ENCODE assay signal across 8 cellular contexts in genomic region chr2:53767405-53768232, GRCh38. TPM values are rescaled to one million over a fixed set of nuclear protein-coding genes. Genes with fewer than 3 reads are reported as not detected.
DNase-seq lines count a peak whose midpoint lies in the region; ATAC-seq lines count a peak whose summit lies in the region.

CHAC2 (plus strand) TSS chr2:53767804; CDS start chr2:53767887, 83 bp downstream.

- H3K9ac ChIP-seq in endocrine pancreas (ENCODE audit: control insufficient read depth, insufficient read depth, low read length) = peak within 1 kb of the TSS; percentile 80

- H3K4me3 ChIP-seq in endocrine pancreas (ENCODE audit: control insufficient read depth, insufficient read depth, low read length) = peak within 1 kb of the TSS; percentile 92

- no peaks in the 10 kb centered on the region for H3K27me3 ChIP-seq in endocrine pancreas (ENCODE audit: control insufficient read depth, insufficient read depth, low read length)

- H3K4me1 ChIP-seq in endocrine pancreas (ENCODE audit: control insufficient read depth, insufficient read depth, low read length) = no peaks in the 10 kb centered on the region

- H3K9me3 ChIP-seq in endocrine pancreas (ENCODE audit: control insufficient read depth, low read length) = no peaks in the 10 kb centered on the region

- peak; percentile 92 for ATAC-seq in GM21367 (IDR thresholded peaks at IDR 0.05; ENCODE audit: unreplicated experiment)

- DNase-seq in Caki2 (ENCODE audit: low read depth) (peak; percentile 86), HT1080 (ENCODE audit: low read depth) (peak; percentile 85), NOMO-1 treated with dmso at 0.1 percent for 144 hours (lab: John Stamatoyannopoulos, UW; ENCODE audit: unreplicated experiment) (peak; percentile 65), mesenteric fat pad (ENCODE audit: low spot score) (peak; percentile 94)
- peak; percentile 67 to 78 (median 70) for DNase-seq in activated CD8-positive, alpha-beta memory T cell treated with anti-CD3 and anti-CD28 coated beads for 48 hours (ENCODE audit: low read depth in 2 of 3, low spot score in 2 of 3)
- DNase-seq in stimulated activated CD8-positive, alpha-beta memory T cell treated with anti-CD3 and anti-CD28 coated beads, Interleukin-15, amount 100 ng/mL, for 24 hours (ENCODE audit: low read depth) = peak; percentile 71

- no peaks in the 10 kb centered on the region for H3K36me3 ChIP-seq in endocrine pancreas (ENCODE audit: control insufficient read depth, insufficient read depth, low read length)

- in situ Hi-C loops in Caki2 (cut with HindIII; ENCODE audit: low pct_unique_long_range_greater_than_20kb, low sequenced_read_pairs) = no loop called here

RNA-seq across cellular contexts. Expression of gene CHAC2, which starts in this region (rescaled TPM):
- 15.2 and 24.5 TPM in 2 replicates for total RNA-seq in Caki2 (2014; rRNA removed; shearing (Covaris generic); ENCODE audit: low replicate concordance)
- 21.3 and 27.4 TPM in 2 replicates for total RNA-seq in HT1080 (2014; rRNA removed; shearing (Covaris generic))
- polyA plus RNA-seq in HT1080 (2015; cell fraction: cytosol; rRNA removed) = 15.1 and 21.6 TPM in 2 replicates
- polyA plus RNA-seq in HT1080 (2015; cell fraction: nucleus; rRNA removed) = 7.7 and 11.0 TPM in 2 replicates
- 7.1 TPM for total RNA-seq in mesenteric fat pad

Comparison
In these comparisons a context has a peak if more than half of its experiments do, and no peak if none do; other contexts are left out.
1. Peak in every context shown above with its lines: DNase-seq, ATAC-seq and H3K4me3 ChIP-seq.